14 cellular contexts compared by ENCODE assay signal in the genomic region with DNA sequence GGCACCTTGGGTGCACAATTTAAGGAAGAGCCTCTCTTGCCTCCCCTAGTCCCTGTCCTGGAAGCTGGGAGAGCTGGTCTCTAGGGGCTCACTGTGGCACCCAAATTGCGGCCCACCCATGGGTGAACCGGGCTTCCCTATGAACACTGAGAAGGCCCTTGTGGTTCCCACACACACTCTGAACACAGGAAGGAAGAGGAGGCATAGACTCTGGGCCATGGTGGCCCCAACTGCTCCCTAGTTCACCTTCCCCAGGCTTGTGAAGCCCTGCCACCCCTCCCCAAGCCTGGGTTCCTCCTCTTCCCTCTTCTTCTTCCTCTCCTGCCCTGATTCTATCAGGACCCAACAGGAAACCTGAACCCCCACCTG. TPM values are rescaled to one million over a fixed set of nuclear protein-coding genes. Genes with fewer than 3 reads are reported as not detected.
DNase-seq lines count a peak whose midpoint lies in the region; ATAC-seq and TF ChIP-seq lines count a peak whose summit lies in the region.
"Had no signal": no experiment of that assay in that cellular context is flagged by ENCODE, and none has a peak within 500 bp of the region (broad histone marks: within the 10 kb centered on the region; RNA-seq: fewer than 3 reads in every experiment).

No MANE protein-coding gene starts in this region.

- H3K27ac Mint-ChIP-seq in Calu3 (ENCODE audit: unreplicated experiment) = peak overlapping the region; percentile 84

- no peak for TF ChIP-seq CTCF in Calu3 (IDR thresholded peaks at IDR 0.05; ENCODE audit: unreplicated experiment)
- no peak for TF ChIP-seq CTCF in Peyer's patch (IDR thresholded peaks at IDR 0.05)
- TF ChIP-seq CTCF in gastrocnemius medialis (IDR thresholded peaks at IDR 0.05 in 4 of 5, conservative IDR thresholded peaks at IDR 0.05 in 1 of 5) = no peak

- H3K4me3 Mint-ChIP-seq in Calu3 (ENCODE audit: low read depth, unreplicated experiment) = no peak overlapping the region

- H3K9me3 Mint-ChIP-seq in Calu3 (ENCODE audit: low read depth, unreplicated experiment) = no peaks in the 10 kb centered on the region
- H3K9me3 Mint-ChIP-seq: naive B cell had no signal

- no peaks in the 10 kb centered on the region for H3K27me3 ChIP-seq in Peyer's patch
- H3K27me3 ChIP-seq in duodenal mucosa (ENCODE audit: control insufficient read depth in 1 of 2, insufficient read depth in 2 of 2, low read length in 2 of 2) = no peaks in the 10 kb centered on the region
- no peaks in the 10 kb centered on the region for H3K27me3 ChIP-seq in gastrocnemius medialis

- H3K9ac ChIP-seq in duodenal mucosa (ENCODE audit: low read depth in 1 of 2, low read length in 2 of 2) = no peak overlapping the region

- in situ Hi-C loops in gastrocnemius medialis (cut with MboI; ENCODE audit: low sequenced_read_pairs in 4 of 4) = no loop called here

- no peak for DNase-seq in Calu3
- no peak for DNase-seq in Peyer's patch
- no peak for DNase-seq in gastrocnemius medialis
- DNase-seq in sciatic nerve (ENCODE audit: low spot score) = no peak
- no peak for DNase-seq in HuH-7.5 (ENCODE audit: low spot score)
- no peak for DNase-seq in activated CD8-positive, alpha-beta memory T cell treated with anti-CD3 and anti-CD28 coated beads for 24 hours
- no peak for DNase-seq in AML-193 (lab: John Stamatoyannopoulos, UW)
- DNase-seq: cerebellar nuclear complex; hippocampal formation; naive B cell; NCI-H2029 treated with DMSO at 0.1 percent for 48 hours; SHP77 treated with DMSO at 0.1 percent for 48 hours; stimulated activated CD4-positive, alpha-beta T cell treated with anti-CD3 and anti-CD28 coated beads, Interleukin-4, amount 100 ng/mL, for 4 hours had no signal

- BruUV-seq in Calu3 (replicated peaks; lab: Mats Ljungman, UMichigan) = no TSS peak

- H3K9me3 ChIP-seq in Peyer's patch = no peaks in the 10 kb centered on the region
- H3K9me3 ChIP-seq in duodenal mucosa (ENCODE audit: control insufficient read depth in 1 of 2, low read length in 2 of 2) = no peaks in the 10 kb centered on the region
- H3K9me3 ChIP-seq in gastrocnemius medialis = no peaks in the 10 kb centered on the region

- H3K36me3 Mint-ChIP-seq in Calu3 (ENCODE audit: insufficient read depth, unreplicated experiment) = peaks cover 61% of the 10 kb centered on the region
- H3K36me3 Mint-ChIP-seq: naive B cell had no signal

- ATAC-seq in gastrocnemius medialis = no peak
- ATAC-seq in sciatic nerve = no peak

- intact Hi-C loops in Calu3 (cut with micrococcal nuclease; ENCODE audit: unreplicated experiment) = no loop called here
- intact Hi-C loops in gastrocnemius medialis (cut with DNase I; ENCODE audit: low total_unique reads) = no loop called here
- intact Hi-C loops in sciatic nerve (cut with DNase I) = no loop called here

- TF ChIP-seq POLR2A in Peyer's patch (IDR thresholded peaks at IDR 0.05) (no peak), gastrocnemius medialis (IDR thresholded peaks at IDR 0.05) (no peak)

- H3K27ac ChIP-seq in Peyer's patch (peak overlapping the region in 3 of 4 donors; percentile 59 to 95 (median 84)), duodenal mucosa (ENCODE audit: low read depth, low read length) (peak overlapping the region; percentile 54), gastrocnemius medialis (peak overlapping the region; percentile 88 to 97 (median 94))

- peaks cover 47% of the 10 kb centered on the region for H3K4me1 Mint-ChIP-seq in Calu3 (ENCODE audit: low read depth, unreplicated experiment)

- CTCF ChIA-PET in Calu3 (lab: Charles Lee) = interaction anchor here (0.6 to 0.7 kb wide), 3 partner anchors 14 to 146 kb away, joined by 3 to 4 read pairs (median 3); no protein-coding TSS in a partner anchor

- no peak overlapping the region for H3K4me3 ChIP-seq in Peyer's patch
- no peak overlapping the region for H3K4me3 ChIP-seq in duodenal mucosa (ENCODE audit: low read depth in 1 of 2, low read length in 2 of 2)
- H3K4me3 ChIP-seq in gastrocnemius medialis = no peak overlapping the region

- H3K27me3 Mint-ChIP-seq in Calu3 (ENCODE audit: unreplicated experiment) = no peaks in the 10 kb centered on the region

- H3K4me1 ChIP-seq in Peyer's patch (peaks cover 14 to 84% (median 20%) of the 10 kb centered on the region in 4 donors), duodenal mucosa (ENCODE audit: control insufficient read depth in 1 of 2, insufficient read depth in 2 of 2, low read length in 2 of 2) (peaks cover 61 to 67% of the 10 kb centered on the region in 2 donors), gastrocnemius medialis (peaks cover 57 to 85% of the 10 kb centered on the region in 2 donors)

- H3K36me3 ChIP-seq in Peyer's patch (peaks cover 0 to 2% (median 0%) of the 10 kb centered on the region in 3 donors), duodenal mucosa (ENCODE audit: control insufficient read depth in 1 of 2, insufficient read depth in 2 of 2, low read length in 2 of 2) (no peaks in the 10 kb centered on the region), gastrocnemius medialis (no peaks in the 10 kb centered on the region)

RNA-seq across cellular contexts. Expression of a gene that starts 10.5 kb away (rescaled TPM):
- total RNA-seq in Calu3 (2022) = 104 and 110 TPM in 2 replicates
- total RNA-seq in Peyer's patch = 100 to 1,000 TPM; 118 to 226 (median 185) TPM
- total RNA-seq in gastrocnemius medialis = 10 to 100 TPM; 11.1 to 64.5 (median 32.3) TPM
- 257 TPM for total RNA-seq in sciatic nerve
